ENCODE assay signal across 14 cellular contexts in genomic region chr3:66196633-66197032, GRCh38. TPM values are rescaled to one million over a fixed set of nuclear protein-coding genes. Genes with fewer than 3 reads are reported as not detected.
DNase-seq lines count a peak whose midpoint lies in the region; ATAC-seq and TF ChIP-seq lines count a peak whose summit lies in the region.
"Had no signal": no experiment of that assay in that cellular context is flagged by ENCODE, and none has a peak within 500 bp of the region (broad histone marks: within the 10 kb centered on the region; RNA-seq: fewer than 3 reads in every experiment).

No MANE protein-coding gene starts in this region.

- no peak overlapping the region for H3K14ac ChIP-seq in mesenchymal stem cell (ENCODE audit: low read length in 2 of 2)

- H3K27ac ChIP-seq in GM23248 = no peak overlapping the region
- no peak overlapping the region for H3K27ac ChIP-seq in body of pancreas
- H3K27ac ChIP-seq in mesenchymal stem cell (ENCODE audit: low read length, poor library complexity, severe bottlenecking) = no peak overlapping the region

- no peak overlapping the region for H4K91ac ChIP-seq in mesenchymal stem cell (ENCODE audit: low read length)

- H3K4me1 ChIP-seq in GM23248 (ENCODE audit: insufficient read depth) (no peaks in the 10 kb centered on the region), body of pancreas (peaks cover 6% of the 10 kb centered on the region), mesenchymal stem cell (ENCODE audit: control insufficient read depth, insufficient read depth, low read depth, low read length) (peaks cover 4% of the 10 kb centered on the region)

- H3K27me3 ChIP-seq in GM23248 (replicated peaks; ENCODE audit: insufficient read depth) = peaks cover 6% of the 10 kb centered on the region; the same call in 1 of the 2 replicates
- H3K27me3 ChIP-seq in body of pancreas = no peaks in the 10 kb centered on the region
- H3K27me3 ChIP-seq in mesenchymal stem cell (ENCODE audit: control insufficient read depth in 1 of 2, insufficient read depth in 1 of 2, low read length in 2 of 2) = peaks cover 3 to 7% of the 10 kb centered on the region in 2 experiments

- H3K79me2 ChIP-seq in GM23248 (ENCODE audit: insufficient read depth) = no peaks in the 10 kb centered on the region

- no peaks in the 10 kb centered on the region for H3K79me1 ChIP-seq in mesenchymal stem cell (replicated peaks; ENCODE audit: low read length, poor library complexity, severe bottlenecking)

- TF ChIP-seq CTCF in body of pancreas (IDR thresholded peaks at IDR 0.05) = peak in 6 of 7 experiments; percentile 4 to 41 (median 24)

- H2AFZ ChIP-seq in GM23248 (no peak overlapping the region), mesenchymal stem cell (ENCODE audit: low read depth, low read length) (no peak overlapping the region)

- ATAC-seq in body of pancreas (no peak), HG03095 (IDR thresholded peaks at IDR 0.05; ENCODE audit: unreplicated experiment) (no peak)
- ATAC-seq: esophagus mucosa had no signal

- H3K18ac ChIP-seq in mesenchymal stem cell (ENCODE audit: low read depth in 1 of 2, low read length in 2 of 2) = no peak overlapping the region

- H3K9me2 ChIP-seq in GM23248 (ENCODE audit: insufficient read depth) = no peaks in the 10 kb centered on the region

- H3F3A ChIP-seq in GM23248 (ENCODE audit: insufficient read depth) = no peaks in the 10 kb centered on the region

- no peak overlapping the region for H3K9ac ChIP-seq in GM23248
- H3K9ac ChIP-seq in mesenchymal stem cell (ENCODE audit: low read length) = no peak overlapping the region

- H2BK12ac ChIP-seq in mesenchymal stem cell (ENCODE audit: low read length in 2 of 2) = no peak overlapping the region

- H3K4me3 ChIP-seq in GM23248 (no peak overlapping the region), body of pancreas (no peak overlapping the region), mesenchymal stem cell (ENCODE audit: insufficient read depth in 1 of 2, low read depth in 1 of 2, low read length in 2 of 2) (no peak overlapping the region)

- H3K36me3 ChIP-seq in GM23248 (ENCODE audit: low read depth) (no peaks in the 10 kb centered on the region), body of pancreas (replicated peaks in 1 of 2; ENCODE audit: insufficient read depth in 1 of 2, low read depth in 2 of 2) (no peaks in the 10 kb centered on the region), mesenchymal stem cell (ENCODE audit: control insufficient read depth in 1 of 2, insufficient read depth in 2 of 2, low read depth in 1 of 2, low read length in 2 of 2) (no peaks in the 10 kb centered on the region)

- H4K8ac ChIP-seq in mesenchymal stem cell (ENCODE audit: low read length) = no peak overlapping the region

- in situ Hi-C loops in GM23248 (cut with MboI) = loop anchor here (25.0 kb wide), 2 partner anchors 759 to 1684 kb away; no protein-coding TSS in a partner anchor

- intact Hi-C loops in body of pancreas (cut with DNase I) = no loop called here

- H2BK15ac ChIP-seq in mesenchymal stem cell (ENCODE audit: low read depth, poor library complexity, severe bottlenecking) = no peak overlapping the region

- H3K9me3 ChIP-seq in GM23248 (ENCODE audit: low read depth) (no peaks in the 10 kb centered on the region), body of pancreas (no peaks in the 10 kb centered on the region), mesenchymal stem cell (ENCODE audit: control insufficient read depth, low read length) (no peaks in the 10 kb centered on the region)

- H3K4me2 ChIP-seq in GM23248 (ENCODE audit: unreplicated experiment) (no peak overlapping the region), mesenchymal stem cell (ENCODE audit: low read length, poor library complexity, severe bottlenecking) (no peak overlapping the region)

- H3K4ac ChIP-seq in mesenchymal stem cell (ENCODE audit: low read depth in 1 of 2, low read length in 2 of 2) = no peak overlapping the region

- H2BK120ac ChIP-seq in mesenchymal stem cell (ENCODE audit: low read depth, low read length) = no peak overlapping the region

- H4K20me1 ChIP-seq in GM23248 (ENCODE audit: insufficient read depth) = no peaks in the 10 kb centered on the region

- no peak overlapping the region for H3K23ac ChIP-seq in mesenchymal stem cell (ENCODE audit: low read length in 2 of 2)

- no peak for TF ChIP-seq POLR2A in body of pancreas (IDR thresholded peaks at IDR 0.05)

- no peak overlapping the region for H2BK5ac ChIP-seq in mesenchymal stem cell (ENCODE audit: low read depth, low read length, poor library complexity, severe bottlenecking)

- DNase-seq in AG08395 (ENCODE audit: low spot score) (peak; percentile 26), GM23248 (peak; percentile 39), body of pancreas (no peak), mesenchymal stem cell (peak; percentile 8), NCI-H2171 treated with DMSO at 0.1 percent for 48 hours (lab: John Stamatoyannopoulos, UW) (no peak), NCI-H345 (lab: John Stamatoyannopoulos, UW) (no peak)
- no peak for DNase-seq in activated CD4-positive, CD25-positive, alpha-beta regulatory T cell (lab: John Stamatoyannopoulos, UW)
- DNase-seq: COR-L47, H7, immature natural killer cell, naive B cell, NCI-H2029 had no signal

- no peak overlapping the region for H2AK5ac ChIP-seq in mesenchymal stem cell (ENCODE audit: low read length, severe bottlenecking)

RNA-seq across cellular contexts. Expression of gene SLC25A26, which starts 24.2 kb away (rescaled TPM):
- total RNA-seq in GM23248 (2014; rRNA removed; shearing (Covaris generic)) = 25.2 and 26.9 TPM in 2 replicates
- 25.2 and 30.1 TPM in 2 replicates for polyA plus RNA-seq in GM23248 (2016; fragmentation: Nextera tagmentation; extraction: Ambion mirVana)
- total RNA-seq in body of pancreas = 1 to 10 TPM; 8.6 to 9.2 TPM
- 8.6 TPM for polyA plus RNA-seq in mesenchymal stem cell (2013, experiment 1 of 2)
- 8.6 TPM for polyA plus RNA-seq in mesenchymal stem cell (2013, experiment 2 of 2)

Comparison
In these comparisons a context has a peak if more than half of its experiments do, and no peak if none do; other contexts are left out.
1. DNase-seq: peak in AG08395 (single experiment), GM23248 (single experiment) and mesenchymal stem cell (single experiment); none in body of pancreas (0 of 4), activated CD4-positive, CD25-positive, alpha-beta regulatory T cell (0 of 4), NCI-H2171 treated with DMSO at 0.1 percent for 48 hours (single experiment) and NCI-H345 (single experiment).